Comparison of ENCODE assay signal across 8 cellular contexts in the genomic region with DNA sequence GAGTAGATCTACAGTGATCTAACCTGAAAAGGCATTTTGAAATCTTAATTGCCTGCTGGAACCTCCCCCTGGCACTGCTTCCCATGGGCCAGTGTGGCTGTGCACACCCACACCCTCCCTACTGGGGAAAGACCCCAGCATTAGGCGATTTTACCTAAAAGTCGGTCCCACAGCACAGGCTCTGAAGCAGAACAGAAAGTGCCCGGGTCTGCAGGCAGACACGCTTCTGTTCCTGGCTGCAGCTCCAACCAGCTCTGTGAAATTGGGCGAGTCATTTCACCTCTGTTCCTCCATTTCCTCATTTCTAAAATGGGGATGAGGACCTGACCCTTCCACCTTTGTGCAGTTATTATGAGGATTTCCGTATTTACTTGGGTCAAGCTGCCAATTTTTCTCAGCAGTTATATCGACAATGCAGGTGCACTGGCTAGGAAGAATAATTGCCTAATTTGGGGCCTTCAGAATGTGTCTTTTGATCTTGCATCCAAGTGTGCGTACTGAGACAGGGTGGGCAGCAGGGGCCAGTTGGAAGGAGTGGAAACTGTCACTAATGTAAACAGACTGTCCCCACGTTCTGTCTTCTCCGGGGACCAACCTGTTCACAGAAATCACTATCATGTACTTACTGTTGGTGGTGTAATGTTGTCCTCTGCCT. TPM values are rescaled to one million over a fixed set of nuclear protein-coding genes. Genes with fewer than 3 reads are reported as not detected.
DNase-seq lines count a peak whose midpoint lies in the region; ATAC-seq, FAIRE-seq and TF ChIP-seq lines count a peak whose summit lies in the region.

No MANE protein-coding gene starts in this region.

- H3K27me3 ChIP-seq in mesendoderm (ENCODE audit: insufficient read depth, low read length, poor library complexity): no peaks in the 10 kb centered on the region

- H3K79me1 ChIP-seq in mesendoderm (ENCODE audit: low read length): peaks cover 14% of the 10 kb centered on the region

- H3K4me1 Mint-ChIP-seq in CD14-positive monocyte: peaks cover 92% of the 10 kb centered on the region
- H3K4me1 Mint-ChIP-seq in activated T-helper 17 cell treated with anti-CD3 and anti-CD28 coated beads, Interleukin-2, amount 50 U/mL, for 72 hours: peaks cover 61% of the 10 kb centered on the region

- H3K4me3 ChIP-seq in mucosa of descending colon (no peak overlapping the region), mesendoderm (ENCODE audit: low read length) (no peak overlapping the region)

- H3K36me3 ChIP-seq in mucosa of descending colon (ENCODE audit: low read depth) (peaks cover 4% of the 10 kb centered on the region), mesendoderm (ENCODE audit: control insufficient read depth, insufficient read depth, low read length) (no peaks in the 10 kb centered on the region)

- peaks cover 32% of the 10 kb centered on the region for H3K79me2 ChIP-seq in mesendoderm (ENCODE audit: control insufficient read depth, insufficient read depth, low read length)

- no peaks in the 10 kb centered on the region for H3K9me3 Mint-ChIP-seq in CD14-positive monocyte
- H3K9me3 Mint-ChIP-seq in activated T-helper 17 cell treated with anti-CD3 and anti-CD28 coated beads, Interleukin-2, amount 50 U/mL, for 72 hours: no peaks in the 10 kb centered on the region

- no peak overlapping the region for H2AK5ac ChIP-seq in mesendoderm (ENCODE audit: low read length)

- H3K9ac ChIP-seq in mesendoderm (ENCODE audit: low read length): no peak overlapping the region

- no peaks in the 10 kb centered on the region for H3K9me3 ChIP-seq in mucosa of descending colon

- H3K23ac ChIP-seq in mesendoderm (ENCODE audit: low read length): no peak overlapping the region

- peak; percentile 41 for ATAC-seq in GM21723 (IDR thresholded peaks at IDR 0.05; ENCODE audit: unreplicated experiment)
- no peak for ATAC-seq in activated T-helper 17 cell treated with anti-CD3 and anti-CD28 coated beads, Interleukin-2, amount 50 U/mL, for 72 hours (replicated peaks)
- ATAC-seq in mucosa of descending colon: no peak
- ATAC-seq in GM21367 (IDR thresholded peaks at IDR 0.05; ENCODE audit: unreplicated experiment): no peak

- H3K27me3 Mint-ChIP-seq in CD14-positive monocyte (ENCODE audit: low read depth in 3 of 3): no peaks in the 10 kb centered on the region
- H3K27me3 Mint-ChIP-seq in activated T-helper 17 cell treated with anti-CD3 and anti-CD28 coated beads, Interleukin-2, amount 50 U/mL, for 72 hours: no peaks in the 10 kb centered on the region

- H3K27ac Mint-ChIP-seq in CD14-positive monocyte: peak overlapping the region; percentile 77 to 91 (median 88)
- H3K27ac Mint-ChIP-seq in activated T-helper 17 cell treated with anti-CD3 and anti-CD28 coated beads, Interleukin-2, amount 50 U/mL, for 72 hours: peak overlapping the region; percentile 44

- no peak overlapping the region for H2BK120ac ChIP-seq in mesendoderm (ENCODE audit: low read depth, low read length)

- WGBS in mesendoderm (ENCODE audit: extremely low coverage, insufficient coverage, low lambda C conversion rate): no CpG with 5 or more reads among the region's 10 CpGs

- H3K27ac ChIP-seq in mesendoderm (ENCODE audit: low read depth, low read length): no peak overlapping the region

- no peak overlapping the region for H2BK15ac ChIP-seq in mesendoderm (replicated peaks; ENCODE audit: low read depth)

- peak overlapping the region; percentile 53 to 62 for H3K4me3 Mint-ChIP-seq in CD14-positive monocyte
- H3K4me3 Mint-ChIP-seq in activated T-helper 17 cell treated with anti-CD3 and anti-CD28 coated beads, Interleukin-2, amount 50 U/mL, for 72 hours: peak overlapping the region; percentile 76

- DNase-seq in CD14-positive monocyte (ENCODE audit: low spot score) (peak; percentile 55), mucosa of descending colon (peak in 2 of 3 donors; percentile 53 to 59), globus pallidus (ENCODE audit: low spot score) (no peak), mesendoderm (no peak), D721Med (ENCODE audit: insufficient read length, low spot score) (no peak)

- H3K18ac ChIP-seq in mesendoderm (ENCODE audit: low read length): no peak overlapping the region

- no peak overlapping the region for H3K56ac ChIP-seq in mesendoderm (ENCODE audit: low read length)

- no peak overlapping the region for H4K5ac ChIP-seq in mesendoderm (ENCODE audit: low read length)

- H3K4me2 ChIP-seq in mesendoderm (ENCODE audit: low read length): no peak overlapping the region

- peaks cover 73% of the 10 kb centered on the region for H3K4me1 ChIP-seq in mucosa of descending colon (ENCODE audit: low read depth)
- H3K4me1 ChIP-seq in mesendoderm (ENCODE audit: control insufficient read depth, low read depth, low read length): peaks cover 14% of the 10 kb centered on the region

- TF ChIP-seq CTCF in CD14-positive monocyte (IDR thresholded peaks at IDR 0.05) (no peak), mucosa of descending colon (IDR thresholded peaks at IDR 0.05) (no peak), D721Med (IDR thresholded peaks at IDR 0.05; ENCODE audit: insufficient read depth, missing control alignments) (no peak)

- no peak overlapping the region for H2BK5ac ChIP-seq in mesendoderm (ENCODE audit: low read length)

- intact Hi-C loops in CD14-positive monocyte (cut with micrococcal nuclease) (loop anchor here (5.0 to 10.0 kb wide), 2 partner anchors 509 to 606 kb away; no protein-coding TSS in a partner anchor), mucosa of descending colon (cut with DNase I, micrococcal nuclease) (loop anchor here (5.0 to 10.0 kb wide), 5 partner anchors 346 to 596 kb away; no protein-coding TSS in a partner anchor)

- H4K8ac ChIP-seq in mesendoderm (ENCODE audit: low read depth, low read length): no peak overlapping the region

- peaks cover 13 to 17% of the 10 kb centered on the region in 2 donors for H3K36me3 Mint-ChIP-seq in CD14-positive monocyte
- no peaks in the 10 kb centered on the region for H3K36me3 Mint-ChIP-seq in activated T-helper 17 cell treated with anti-CD3 and anti-CD28 coated beads, Interleukin-2, amount 50 U/mL, for 72 hours (ENCODE audit: low read depth)

- FAIRE-seq in D721Med (lab: Jason Lieb, UNC): no peak

- no peak overlapping the region for H3K4ac ChIP-seq in mesendoderm (ENCODE audit: low read depth, low read length)

RNA-seq across cellular contexts. Expression of gene KLF3, which starts 7.1 kb away (rescaled TPM):
- polyA plus RNA-seq in CD14-positive monocyte: 10 to 100 TPM; 46.3 to 53.9 TPM
- total RNA-seq in activated T-helper 17 cell treated with anti-CD3 and anti-CD28 coated beads, Interleukin-2, amount 50 U/mL, for 72 hours: 1 to 10 TPM; 4.3 to 5.5 TPM
- 100 to 1,000 TPM; 102 to 151 (median 128) TPM for total RNA-seq in mucosa of descending colon
- polyA plus RNA-seq in mesendoderm (2013, experiment 1 of 2): 11.1 TPM
- 11.5 TPM for polyA plus RNA-seq in mesendoderm (2013, experiment 2 of 2)

Comparison
In these comparisons a context has a peak if more than half of its experiments do, and no peak if none do; other contexts are left out.
1. DNase-seq: peak in CD14-positive monocyte (single experiment) and mucosa of descending colon (2 of 3); none in globus pallidus (single experiment), mesendoderm (single experiment) and D721Med (single experiment).
2. RNA of gene KLF3, which starts 7.1 kb away (total RNA-seq): 102 to 151 TPM in mucosa of descending colon; 4.3 to 5.5 TPM in activated T-helper 17 cell treated with anti-CD3 and anti-CD28 coated beads, Interleukin-2, amount 50 U/mL, for 72 hours; every median in the first group is over 10 times any median in the second.